In genomic region chr9:128276574-128277270, GRCh38 we compare ENCODE assay signal across 8 cellular contexts. TPM values are rescaled to one million over a fixed set of nuclear protein-coding genes. Genes with fewer than 3 reads are reported as not detected.
A peak's percentile ranks its signal among the peaks of the same experiment; 100 is the strongest.
DNase-seq lines count a peak whose midpoint lies in the region; ATAC-seq and TF ChIP-seq lines count a peak whose summit lies in the region.

No MANE protein-coding gene starts in this region.

- H3K27me3 ChIP-seq in left lung: no peaks in the 10 kb centered on the region
- no peaks in the 10 kb centered on the region for H3K27me3 ChIP-seq in tibial artery

- H3K36me3 ChIP-seq in left lung (peaks cover 0 to 21% of the 10 kb centered on the region in 2 donors), tibial artery (peaks cover 14 to 19% (median 19%) of the 10 kb centered on the region in 3 donors)

- TF ChIP-seq CTCF in chondrocyte (IDR thresholded peaks at IDR 0.05) (no peak), left lung (IDR thresholded peaks at IDR 0.05) (no peak), tibial artery (IDR thresholded peaks at IDR 0.05) (no peak)

- H3K36me3 Mint-ChIP-seq in T-helper 2 cell treated with Interferon-gamma antibody and Interleukin-4, amounts not matched to agents 5 μg/mL and 100 μg/mL, for 36 hours (ENCODE audit: low read depth): peaks cover 11% of the 10 kb centered on the region
- H3K36me3 Mint-ChIP-seq in chondrocyte (ENCODE audit: low read depth): peaks cover 9% of the 10 kb centered on the region

- peaks cover 39% of the 10 kb centered on the region for H3K4me1 Mint-ChIP-seq in T-helper 2 cell treated with Interferon-gamma antibody and Interleukin-4, amounts not matched to agents 5 μg/mL and 100 μg/mL, for 36 hours (ENCODE audit: low read depth)
- H3K4me1 Mint-ChIP-seq in chondrocyte (ENCODE audit: low read depth): peaks cover 42% of the 10 kb centered on the region

- H3K4me1 ChIP-seq in left lung (peaks cover 12 to 41% of the 10 kb centered on the region in 2 donors), tibial artery (peaks cover 0 to 29% (median 22%) of the 10 kb centered on the region in 4 donors)

- intact Hi-C loops in left lung (cut with DNase I) (no loop called here), tibial artery (cut with DNase I; ENCODE audit: low total_unique reads) (no loop called here)

- peak overlapping the region; percentile 74 to 81 for H3K27ac ChIP-seq in left lung
- H3K27ac ChIP-seq in tibial artery: peak overlapping the region; percentile 80 to 83

- peak overlapping the region; percentile 95 for H3K4me3 Mint-ChIP-seq in T-helper 2 cell treated with Interferon-gamma antibody and Interleukin-4, amounts not matched to agents 5 μg/mL and 100 μg/mL, for 36 hours
- peak overlapping the region; percentile 100 for H3K4me3 Mint-ChIP-seq in chondrocyte (ENCODE audit: unreplicated experiment)

- DNase-seq in T-helper 2 cell treated with Interferon-gamma antibody and Interleukin-4, amounts not matched to agents 5 μg/mL and 100 μg/mL, for 36 hours (ENCODE audit: low spot score): no peak
- DNase-seq in T-helper 2 cell: no peak
- DNase-seq in NCI-H226: peak; percentile 40
- no peak for DNase-seq in chondrocyte (ENCODE audit: low spot score)
- DNase-seq in left lung: peak in 1 of 2 donors; percentile 50
- DNase-seq in tibial artery: peak in 1 of 2 donors; percentile 38
- no peak for DNase-seq in KBM-7

- in situ Hi-C loops in KBM-7 (cut with MboI; ENCODE audit: low pct_unique_long_range_greater_than_20kb, low sequenced_read_pairs): no loop called here

- no peaks in the 10 kb centered on the region for H3K9me3 Mint-ChIP-seq in T-helper 2 cell treated with Interferon-gamma antibody and Interleukin-4, amounts not matched to agents 5 μg/mL and 100 μg/mL, for 36 hours
- H3K9me3 Mint-ChIP-seq in chondrocyte (ENCODE audit: low read depth): no peaks in the 10 kb centered on the region

- peaks cover 2% of the 10 kb centered on the region for H3K27me3 Mint-ChIP-seq in T-helper 2 cell treated with Interferon-gamma antibody and Interleukin-4, amounts not matched to agents 5 μg/mL and 100 μg/mL, for 36 hours (ENCODE audit: low read depth)
- no peaks in the 10 kb centered on the region for H3K27me3 Mint-ChIP-seq in chondrocyte (ENCODE audit: low read depth)

- peak overlapping the region; percentile 93 for H3K27ac Mint-ChIP-seq in T-helper 2 cell treated with Interferon-gamma antibody and Interleukin-4, amounts not matched to agents 5 μg/mL and 100 μg/mL, for 36 hours
- H3K27ac Mint-ChIP-seq in chondrocyte (ENCODE audit: unreplicated experiment): peak overlapping the region; percentile 96

- no peaks in the 10 kb centered on the region for H3K9me3 ChIP-seq in left lung
- no peaks in the 10 kb centered on the region for H3K9me3 ChIP-seq in tibial artery

- ATAC-seq in left lung: peak; percentile 26
- ATAC-seq in HG02884 (IDR thresholded peaks at IDR 0.05; ENCODE audit: unreplicated experiment): no peak

- H3K4me3 ChIP-seq in left lung (peak overlapping the region; percentile 48 to 96), tibial artery (peak overlapping the region; percentile 68 to 94)

RNA-seq across cellular contexts. Expression of gene SWI5, which starts 0.6 kb away (rescaled TPM):
- total RNA-seq in chondrocyte (29.4 to 33.7 TPM (median 31.7 TPM) in 3 replicates), left lung (10 to 100 TPM; 16.2 to 25.6 TPM)

RNA-seq across cellular contexts. Expression of gene GOLGA2, which starts 0.9 kb away (rescaled TPM):
- total RNA-seq in chondrocyte (201 to 243 TPM (median 210 TPM) in 3 replicates), left lung (100 to 1,000 TPM; 108 to 126 TPM)

RNA-seq across cellular contexts. Expression of gene TRUB2, which starts 45.5 kb away (rescaled TPM):
- total RNA-seq in chondrocyte (19.8 to 22.2 TPM (median 20.8 TPM) in 3 replicates), left lung (10 to 100 TPM; 23.0 to 23.7 TPM)

RNA-seq across cellular contexts. Expression of gene COQ4, which starts 45.9 kb away (rescaled TPM):
- 19.7 to 37.5 TPM (median 24.5 TPM) in 3 replicates for total RNA-seq in chondrocyte
- total RNA-seq in left lung: 10 to 100 TPM; 35.5 to 36.2 TPM
